Comparison of ENCODE assay signal across 9 cellular contexts in genomic region chr4:26891867-26892266, GRCh38.
"Had no signal": no experiment of that assay in that cellular context is flagged by ENCODE, and none has a peak within 500 bp of the region (broad histone marks: within the 10 kb centered on the region; RNA-seq: fewer than 3 reads in every experiment).

No MANE protein-coding gene starts in this region.

- H3K4me1 ChIP-seq: pancreas had no signal

- H3K4me2 ChIP-seq: neural progenitor cell had no signal

- H2AFZ ChIP-seq: neural progenitor cell had no signal

- H3K4me1 Mint-ChIP-seq: neural progenitor cell had no signal

- H3K27ac Mint-ChIP-seq: activated T-helper 2 cell treated with anti-CD3 and anti-CD28 coated beads, Interferon-gamma antibody, Interleukin-2, Interleukin-4, amounts not matched to agents 10 μg/mL and 5 μg/mL and 100 μg/mL, durations not matched to agents 14 hours and 24 hours and 36 hours; neural progenitor cell had no signal

- H3K9ac ChIP-seq: neural progenitor cell had no signal

- H3K9me3 ChIP-seq: pancreas had no signal

- DNase-seq: activated CD4-positive, alpha-beta T cell treated with anti-CD3 and anti-CD28 coated beads, Interleukin-2, amount 50 U/mL, for 48 hours; foreskin keratinocyte; head of caudate nucleus; left colon; pancreas; stimulated activated CD4-positive, alpha-beta T cell treated with anti-CD3 and anti-CD28 coated beads, Interleukin-4, amount 100 ng/mL, for 1 hour; stimulated activated CD8-positive, alpha-beta memory T cell treated with anti-CD3 and anti-CD28 coated beads, Interleukin-4, amount 100 ng/mL, for 48 hours had no signal

- H3K4me3 ChIP-seq: neural progenitor cell, pancreas had no signal

- ATAC-seq: foreskin keratinocyte, left colon, pancreas had no signal

- H3K36me3 ChIP-seq: neural progenitor cell, pancreas had no signal

- H3K4me3 Mint-ChIP-seq: neural progenitor cell had no signal

- H3K27me3 ChIP-seq: foreskin keratinocyte, neural progenitor cell, pancreas had no signal

- H3K27ac ChIP-seq: foreskin keratinocyte, neural progenitor cell, pancreas had no signal
